Comparison of ENCODE assay signal across 17 cellular contexts in genomic region chr22:47237890-47238480, GRCh38.
DNase-seq lines count a peak whose midpoint lies in the region; ATAC-seq and TF ChIP-seq lines count a peak whose summit lies in the region.
"Had no signal": no experiment of that assay in that cellular context is flagged by ENCODE, and none has a peak within 500 bp of the region (broad histone marks: within the 10 kb centered on the region; RNA-seq: fewer than 3 reads in every experiment).

No MANE protein-coding gene starts in this region.

- TF ChIP-seq EP300 in esophagus muscularis mucosa (IDR thresholded peaks at IDR 0.05) = no peak

- peaks cover 0 to 4% of the 10 kb centered on the region in 2 donors for H3K4me1 ChIP-seq in right atrium auricular region
- no peaks in the 10 kb centered on the region for H3K4me1 ChIP-seq in left ventricle myocardium inferior
- H3K4me1 ChIP-seq in esophagus muscularis mucosa = no peaks in the 10 kb centered on the region
- no peaks in the 10 kb centered on the region for H3K4me1 ChIP-seq in lung (ENCODE audit: control insufficient read depth in 2 of 2, insufficient read depth in 2 of 2, low read length in 2 of 2)
- H3K4me1 ChIP-seq: Caco-2 had no signal

- H3K9me3 ChIP-seq in right atrium auricular region (peaks cover 0 to 14% of the 10 kb centered on the region in 2 donors), left ventricle myocardium inferior (replicated peaks) (peaks cover 29% of the 10 kb centered on the region), esophagus muscularis mucosa (peaks cover 0 to 11% (median 4%) of the 10 kb centered on the region in 4 donors), lung (ENCODE audit: control insufficient read depth in 2 of 2, insufficient read depth in 1 of 2, low read length in 1 of 2) (peaks cover 0 to 8% of the 10 kb centered on the region in 2 donors)

- DNase-seq in right atrium auricular region (ENCODE audit: low spot score) (peak; percentile 7), left ventricle myocardium inferior (no peak), esophagus muscularis mucosa (ENCODE audit: extremely low spot score) (peak; percentile 66), lung (ENCODE audit: low spot score) (peak; percentile 19), inferior parietal cortex (ENCODE audit: extremely low spot score) (no peak)
- DNase-seq: Caco-2; CD4-positive, CD25-positive, alpha-beta regulatory T cell; CD8-positive, alpha-beta T cell; DMS153; DND-41; GM23248; H7; HCEC 1CT had no signal

- ATAC-seq in lung (ENCODE audit: insufficient read depth, low FRiP score) = no peak
- no peak for ATAC-seq in HG02588 (IDR thresholded peaks at IDR 0.05; ENCODE audit: unreplicated experiment)
- ATAC-seq: CD8-positive, alpha-beta T cell had no signal

- H3K27me3 ChIP-seq in right atrium auricular region (no peaks in the 10 kb centered on the region), left ventricle myocardium inferior (ENCODE audit: low read depth) (peaks cover 56% of the 10 kb centered on the region), esophagus muscularis mucosa (peaks cover 0 to 35% (median 0%) of the 10 kb centered on the region in 4 donors), lung (ENCODE audit: control insufficient read depth, insufficient read depth) (no peaks in the 10 kb centered on the region)
- H3K27me3 ChIP-seq: BLaER1 had no signal

- WGBS in esophagus muscularis mucosa = 70% methylated on average over 7 of the region's 7 CpGs
- 69 to 80% methylated on average over 7 of the region's 7 CpGs for WGBS in lung, 2 donors

- intact Hi-C loops in left ventricle myocardium inferior (cut with micrococcal nuclease) = no loop called here
- intact Hi-C loops in esophagus muscularis mucosa (cut with DNase I) = no loop called here

- H3K27ac ChIP-seq in right atrium auricular region (no peak overlapping the region), left ventricle myocardium inferior (replicated peaks) (no peak overlapping the region), esophagus muscularis mucosa (replicated peaks in 1 of 4) (no peak overlapping the region), lung (ENCODE audit: low read depth in 1 of 2, low read length in 1 of 2) (no peak overlapping the region)
- H3K27ac ChIP-seq: 22Rv1, BLaER1, C4-2B, GM23248 had no signal

- H3K36me3 ChIP-seq in right atrium auricular region (no peaks in the 10 kb centered on the region), left ventricle myocardium inferior (no peaks in the 10 kb centered on the region), esophagus muscularis mucosa (no peaks in the 10 kb centered on the region), lung (ENCODE audit: control insufficient read depth in 2 of 2, insufficient read depth in 2 of 2, low read length in 2 of 2) (no peaks in the 10 kb centered on the region)

- TF ChIP-seq POLR2A in esophagus muscularis mucosa (IDR thresholded peaks at IDR 0.05; ENCODE audit: low read depth) = no peak

- no peak overlapping the region for H3K4me3 ChIP-seq in right atrium auricular region
- H3K4me3 ChIP-seq in left ventricle myocardium inferior = no peak overlapping the region
- H3K4me3 ChIP-seq in esophagus muscularis mucosa = no peak overlapping the region
- no peak overlapping the region for H3K4me3 ChIP-seq in lung
- H3K4me3 ChIP-seq: BLaER1, GM23248 had no signal

- TF ChIP-seq CTCF in right atrium auricular region (IDR thresholded peaks at IDR 0.05) (no peak), left ventricle myocardium inferior (IDR thresholded peaks at IDR 0.05; ENCODE audit: borderline replicate concordance) (no peak), esophagus muscularis mucosa (IDR thresholded peaks at IDR 0.05) (no peak), lung (IDR thresholded peaks at IDR 0.05; ENCODE audit: control extremely low read depth, extremely low read depth) (no peak)

Comparison
In these comparisons a context has a peak if more than half of its experiments do, and no peak if none do; other contexts are left out.
1. DNase-seq: peak in right atrium auricular region (single experiment), esophagus muscularis mucosa (single experiment) and lung (single experiment); none in left ventricle myocardium inferior (single experiment) and inferior parietal cortex (single experiment).